Comparison of ENCODE assay signal across 9 cellular contexts in the genomic region with DNA sequence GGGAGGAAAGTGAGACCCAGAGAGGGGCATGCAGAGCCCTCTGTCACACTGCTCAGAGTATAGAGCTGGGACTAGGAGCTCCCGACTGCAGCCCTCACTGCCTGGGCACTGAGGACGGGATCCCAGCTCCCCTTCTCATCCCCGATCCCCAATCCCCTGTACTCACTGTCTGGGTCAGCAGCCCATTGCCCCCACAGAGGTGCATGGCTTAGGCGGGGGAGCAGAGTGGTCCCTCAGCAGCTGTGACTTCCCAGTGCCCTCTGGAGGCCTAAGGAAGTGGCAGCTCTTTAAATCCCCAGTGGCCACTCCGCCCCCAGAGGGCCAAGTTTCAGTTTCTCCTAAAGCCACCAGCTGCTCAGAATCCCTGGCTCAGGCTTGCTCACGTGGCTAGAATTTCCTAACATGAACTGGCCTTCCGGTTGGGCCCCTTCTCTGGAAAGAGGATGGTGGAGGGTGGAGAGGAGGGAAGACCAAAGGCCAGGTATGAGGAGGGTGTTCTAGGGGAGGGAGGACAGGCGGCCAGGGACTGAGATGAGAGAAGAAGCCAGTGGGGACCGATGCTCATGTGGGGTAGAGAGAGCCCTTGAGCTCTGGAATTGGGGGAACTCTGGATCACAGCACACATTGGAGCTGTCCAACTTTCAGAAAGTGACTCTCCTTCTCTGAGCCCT. TPM values are rescaled to one million over a fixed set of nuclear protein-coding genes. Genes with fewer than 3 reads are reported as not detected.
DNase-seq lines count a peak whose midpoint lies in the region; ATAC-seq, FAIRE-seq and TF ChIP-seq lines count a peak whose summit lies in the region.
"Had no signal": no experiment of that assay in that cellular context is flagged by ENCODE, and none has a peak within 500 bp of the region (broad histone marks: within the 10 kb centered on the region; RNA-seq: fewer than 3 reads in every experiment).

A gene with protein sequence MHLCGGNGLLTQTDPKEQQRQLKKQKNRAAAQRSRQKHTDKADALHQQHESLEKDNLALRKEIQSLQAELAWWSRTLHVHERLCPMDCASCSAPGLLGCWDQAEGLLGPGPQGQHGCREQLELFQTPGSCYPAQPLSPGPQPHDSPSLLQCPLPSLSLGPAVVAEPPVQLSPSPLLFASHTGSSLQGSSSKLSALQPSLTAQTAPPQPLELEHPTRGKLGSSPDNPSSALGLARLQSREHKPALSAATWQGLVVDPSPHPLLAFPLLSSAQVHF (minus strand): TSS at position 262 of the 671 bp plus-strand sequence. CDS start 57 bp downstream, at position 205.

- intact Hi-C loops in HCT116 (cut with micrococcal nuclease), result loop anchor here (5.0 kb wide), 1 partner anchor 150 kb away; no protein-coding TSS in a partner anchor

- peak; percentile 90 for ATAC-seq in HCT116

- H3K79me2 ChIP-seq in HCT116 (ENCODE audit: insufficient read depth, low read length), result no peaks in the 10 kb centered on the region

- H4K20me1 ChIP-seq in HCT116 (ENCODE audit: insufficient read depth), result no peaks in the 10 kb centered on the region

- no peaks in the 10 kb centered on the region for H3K9me2 ChIP-seq in HCT116 (ENCODE audit: insufficient read depth)

- CTCF ChIA-PET in HCT116 (lab: Charles Lee), result interaction anchor here (0.7 to 3.8 kb wide), 9 partner anchors 10 to 209 kb away, joined by 3 to 21 read pairs (median 4); a partner anchor contains a TSS

- peak within 1 kb of the TSS; percentile 78 for H3K4me2 ChIP-seq in HCT116 (ENCODE audit: low read length)
- H3K4me2 ChIP-seq in skeletal muscle satellite cell (ENCODE audit: low read length), result peak within 1 kb of the TSS; percentile 86
- H3K4me2 ChIP-seq: KMS-11 had no signal

- peak; percentile 78 for TF ChIP-seq RAD21 in HCT116 (IDR thresholded peaks at IDR 0.05; ENCODE audit: low read depth)

- POLR2A ChIA-PET in HCT116 (lab: Charles Lee), result interaction anchor here (0.6 to 2.7 kb wide), 4 partner anchors 9 to 150 kb away, joined by 3 to 15 read pairs (median 4); no protein-coding TSS in a partner anchor

- H3K4me1 ChIP-seq in HCT116 (ENCODE audit: control insufficient read depth in 1 of 2, insufficient read depth in 2 of 2, low read length in 2 of 2) (peaks cover 13 to 40% of the 10 kb centered on the region in 2 experiments; a peak in 3 of 4 replicates), skeletal muscle satellite cell (ENCODE audit: control insufficient read depth, insufficient read depth, low read length) (peaks cover 13% of the 10 kb centered on the region)

- TF ChIP-seq CTCF in HCT116 (IDR thresholded peaks at IDR 0.05 in 2 of 3, conservative IDR thresholded peaks at IDR 0.05 in 1 of 3; ENCODE audit: borderline replicate concordance in 1 of 3, insufficient read depth in 1 of 3, low read depth in 2 of 3, low read length in 2 of 3), result peak; percentile 51 to 85 (median 52)
- peak; percentile 51 for TF ChIP-seq CTCF in bronchial epithelial cell (IDR thresholded peaks at IDR 0.05; ENCODE audit: insufficient read depth, low read length, severe bottlenecking)

- no TSS peak for BruUV-seq in HCT116 (replicated peaks; lab: Mats Ljungman, UMichigan)

- no peaks in the 10 kb centered on the region for H3K27me3 ChIP-seq in HCT116 (ENCODE audit: insufficient read depth, low read length)
- no peaks in the 10 kb centered on the region for H3K27me3 ChIP-seq in bronchial epithelial cell (ENCODE audit: control insufficient read depth, insufficient read depth, low read length)
- no peaks in the 10 kb centered on the region for H3K27me3 ChIP-seq in skeletal muscle satellite cell (ENCODE audit: control insufficient read depth, insufficient read depth, low read length)

- RAD21 ChIA-PET in HCT116 (lab: Charles Lee; ENCODE audit: low non-redundant PET in 1 of 2, low total read pairs in 2 of 2, uncharacterized antibody in 2 of 2, unreplicated experiment in 2 of 2), result interaction anchor here (0.6 to 1.9 kb wide), 3 partner anchors 16 to 150 kb away, joined by 3 to 5 read pairs (median 4); no protein-coding TSS in a partner anchor

- H2AFZ ChIP-seq in HCT116 (ENCODE audit: low read depth, low read length, poor library complexity, severe bottlenecking), result peak within 1 kb of the TSS; percentile 70

- peak in 12 of 14 donors; percentile 14 to 82 (median 39) for DNase-seq in C1 segment of cervical spinal cord (lab: John Stamatoyannopoulos, UW)
- DNase-seq in HCT116 (ENCODE audit: low read depth, low spot score), result peak; percentile 50
- DNase-seq in NOMO-1 treated with DMSO at 0.1 percent for 48 hours (lab: John Stamatoyannopoulos, UW; ENCODE audit: unreplicated experiment), result peak; percentile 66
- DNase-seq in bronchial epithelial cell (ENCODE audit: low read depth), result peak; percentile 32
- DNase-seq in iris pigment epithelial cell (ENCODE audit: low read depth), result peak; percentile 69
- DNase-seq in NCI-H1694 (lab: John Stamatoyannopoulos, UW), result no peak
- no peak for DNase-seq in activated T-cell treated with anti-CD3 and anti-CD28 coated beads, Interleukin-2, amount 50 U/mL, for 48 hours

- H3K9ac ChIP-seq in HCT116 (ENCODE audit: low read length), result peak within 1 kb of the TSS; percentile 29
- peak within 1 kb of the TSS; percentile 50 for H3K9ac ChIP-seq in skeletal muscle satellite cell (ENCODE audit: low read depth, low read length)
- H3K9ac ChIP-seq: KMS-11 had no signal

- H3K27ac ChIP-seq in HCT116 (ENCODE audit: low read depth, low read length), result peak within 1 kb of the TSS; percentile 34; the same call in 1 of the 2 replicates
- H3K27ac ChIP-seq: KMS-11 had no signal

- FAIRE-seq in bronchial epithelial cell (lab: Jason Lieb, UNC), result no peak

- no peak for TF ChIP-seq POLR2A in HCT116 (IDR thresholded peaks at IDR 0.05; ENCODE audit: borderline replicate concordance, extremely low read depth, insufficient read depth, insufficient read length)

- H3K36me3 ChIP-seq in HCT116 (ENCODE audit: control insufficient read depth in 1 of 2, insufficient read depth in 2 of 2, low read length in 2 of 2), result no peaks in the 10 kb centered on the region
- H3K36me3 ChIP-seq in bronchial epithelial cell (ENCODE audit: control insufficient read depth, insufficient read depth, low read length), result no peaks in the 10 kb centered on the region
- H3K36me3 ChIP-seq in skeletal muscle satellite cell (ENCODE audit: insufficient read depth, low read length), result no peaks in the 10 kb centered on the region

- no peaks in the 10 kb centered on the region for H3K9me3 ChIP-seq in HCT116 (ENCODE audit: control insufficient read depth in 1 of 2, insufficient read depth in 1 of 2, low read depth in 1 of 2, low read length in 2 of 2)
- H3K9me3 ChIP-seq in skeletal muscle satellite cell (replicated peaks; ENCODE audit: low read length), result no peaks in the 10 kb centered on the region

- H3K4me3 ChIP-seq in HCT116 (replicated peaks in 1 of 2; ENCODE audit: low read depth in 1 of 2, low read length in 2 of 2) (peak within 1 kb of the TSS; percentile 30 to 50), bronchial epithelial cell (ENCODE audit: low read depth, low read length) (no peak within 1 kb of the TSS), skeletal muscle satellite cell (ENCODE audit: low read length) (peak within 1 kb of the TSS; percentile 66)

TF ChIP-seq in HCT116, 20 proteins besides CTCF, POLR2A, EP300 and RAD21:
- TF ChIP-seq SRF (IDR thresholded peaks at IDR 0.05; ENCODE audit: low read depth), result peak; percentile 95
- TF ChIP-seq EGR1 (IDR thresholded peaks at IDR 0.05; ENCODE audit: low read depth), result peak; percentile 53
- TF ChIP-seq, protein P1, sequence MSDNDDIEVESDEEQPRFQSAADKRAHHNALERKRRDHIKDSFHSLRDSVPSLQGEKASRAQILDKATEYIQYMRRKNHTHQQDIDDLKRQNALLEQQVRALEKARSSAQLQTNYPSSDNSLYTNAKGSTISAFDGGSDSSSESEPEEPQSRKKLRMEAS (IDR thresholded peaks at IDR 0.05), result peak; percentile 64; the same call in 1 of the 2 replicates
- peak; percentile 58 for TF ChIP-seq POLR2AphosphoS5 (IDR thresholded peaks at IDR 0.05; ENCODE audit: low read depth, low read length)
- TF ChIP-seq YY1 (IDR thresholded peaks at IDR 0.05; ENCODE audit: extremely low read depth, insufficient replicate concordance, low read depth, low read length), result no peak
- no peak for TF ChIP-seq FOSL1 (IDR thresholded peaks at IDR 0.05; ENCODE audit: low read depth)

RNA-seq across cellular contexts. Expression of the gene that starts here (rescaled TPM):
- total RNA-seq in HCT116 (2021; ENCODE audit: unreplicated experiment), result 2.1 TPM
- polyA plus RNA-seq in HCT116 (2012), result 1.9 and 2.3 TPM in 2 replicates
- under 0.01 and 0.26 TPM in 2 replicates for total RNA-seq in bronchial epithelial cell
- 0.66 and 1.3 TPM in 2 replicates for total RNA-seq in skeletal muscle satellite cell (2012; rRNA removed)

Comparison
In these comparisons a context has a peak if more than half of its experiments do, and no peak if none do; other contexts are left out.
1. Peak in DNase-seq in bronchial epithelial cell; RNA of the gene not detected or under 1 TPM.
2. DNase-seq: peak in C1 segment of cervical spinal cord (12 of 14), HCT116 (single experiment), NOMO-1 treated with DMSO at 0.1 percent for 48 hours (single experiment) and iris pigment epithelial cell (single experiment); none in NCI-H1694 (single experiment) and activated T-cell treated with anti-CD3 and anti-CD28 coated beads, Interleukin-2, amount 50 U/mL, for 48 hours (0 of 2).